ENCODE assay signal across 19 cellular contexts in genomic region chr3:29067014-29067413, GRCh38.
DNase-seq lines count a peak whose midpoint lies in the region; ATAC-seq, FAIRE-seq and TF ChIP-seq lines count a peak whose summit lies in the region.
"Had no signal": no experiment of that assay in that cellular context is flagged by ENCODE, and none has a peak within 500 bp of the region (broad histone marks: within the 10 kb centered on the region; RNA-seq: fewer than 3 reads in every experiment).

No MANE protein-coding gene starts in this region.

- no peak overlapping the region for H3K18ac ChIP-seq in IMR-90 (ENCODE audit: low read depth, low read length)

- no peak for TF ChIP-seq POLR2A in IMR-90 (IDR thresholded peaks at IDR 0.05; ENCODE audit: low read depth, low read length)
- TF ChIP-seq POLR2A in testis (IDR thresholded peaks at IDR 0.05): no peak

- no peak for ATAC-seq in IMR-90 (ENCODE audit: low read depth)

- no peaks in the 10 kb centered on the region for H3K79me1 ChIP-seq in IMR-90 (ENCODE audit: low read depth in 1 of 2, low read length in 2 of 2)

- H3K4me1 ChIP-seq in IMR-90 (ENCODE audit: control insufficient read depth, insufficient read depth, low read length) (0 out of 2 replicates have a peak, but pooled peaks cover 4% of the 10 kb centered on the region), mammary epithelial cell (ENCODE audit: insufficient read depth, low read length) (peaks cover 11% of the 10 kb centered on the region), keratinocyte (ENCODE audit: control insufficient read depth, extremely low read depth, insufficient read depth, low read length) (peaks cover 16% of the 10 kb centered on the region), testis (no peaks in the 10 kb centered on the region), A673 (ENCODE audit: insufficient read depth, low read length, poor library complexity, severe bottlenecking) (peaks cover 24% of the 10 kb centered on the region)

- H3K4me2 ChIP-seq in IMR-90 (ENCODE audit: low read depth, low read length) (no peak overlapping the region), mammary epithelial cell (ENCODE audit: insufficient read depth, low read depth, low read length) (no peak overlapping the region), keratinocyte (ENCODE audit: control insufficient read depth, extremely low read depth, insufficient read depth, low read depth, low read length) (no peak overlapping the region)

- H4K91ac ChIP-seq in IMR-90 (ENCODE audit: insufficient read depth, low read depth, low read length): no peak overlapping the region

- H3K14ac ChIP-seq in IMR-90 (replicated peaks; ENCODE audit: low read depth, low read length): no peak overlapping the region

- H3K9ac ChIP-seq in IMR-90 (ENCODE audit: low read depth, low read length) (no peak overlapping the region), mammary epithelial cell (ENCODE audit: insufficient read depth, low read length) (no peak overlapping the region), keratinocyte (ENCODE audit: control insufficient read depth, extremely low read depth, insufficient read depth, low read length) (no peak overlapping the region)

- no peaks in the 10 kb centered on the region for H3K36me3 ChIP-seq in IMR-90 (ENCODE audit: control insufficient read depth, insufficient read depth, low read length)
- H3K36me3 ChIP-seq in mammary epithelial cell (ENCODE audit: insufficient read depth, low read length): no peaks in the 10 kb centered on the region
- H3K36me3 ChIP-seq in keratinocyte (ENCODE audit: control insufficient read depth in 2 of 2, extremely low read depth in 1 of 2, insufficient read depth in 2 of 2, low read length in 2 of 2): no peaks in the 10 kb centered on the region
- H3K36me3 ChIP-seq in testis (ENCODE audit: low read depth, missing control alignments): no peaks in the 10 kb centered on the region
- H3K36me3 ChIP-seq in A673 (ENCODE audit: insufficient read depth, low read length, poor library complexity, severe bottlenecking): no peaks in the 10 kb centered on the region
- H3K36me3 ChIP-seq: cardiac muscle cell, SJSA1, thoracic aorta had no signal

- H4K5ac ChIP-seq in IMR-90 (ENCODE audit: low read depth, low read length): no peak overlapping the region

- H2AFZ ChIP-seq in IMR-90 (replicated peaks; ENCODE audit: low read length, poor library complexity): no peak overlapping the region
- H2AFZ ChIP-seq in mammary epithelial cell (ENCODE audit: low read depth, low read length): no peak overlapping the region
- H2AFZ ChIP-seq in keratinocyte (ENCODE audit: control insufficient read depth, low read length): no peak overlapping the region

- no peak overlapping the region for H3K4ac ChIP-seq in IMR-90 (ENCODE audit: low read depth, low read length)

- H3K27me3 ChIP-seq in IMR-90 (ENCODE audit: control insufficient read depth, insufficient read depth, low read length): no peaks in the 10 kb centered on the region
- no peaks in the 10 kb centered on the region for H3K27me3 ChIP-seq in mammary epithelial cell (ENCODE audit: insufficient read depth, low read length)
- no peaks in the 10 kb centered on the region for H3K27me3 ChIP-seq in keratinocyte (ENCODE audit: control insufficient read depth, extremely low read depth, insufficient read depth, low read length)
- no peaks in the 10 kb centered on the region for H3K27me3 ChIP-seq in testis
- H3K27me3 ChIP-seq in A673 (replicated peaks; ENCODE audit: insufficient read depth, low read depth, low read length, poor library complexity): no peaks in the 10 kb centered on the region
- H3K27me3 ChIP-seq: cardiac muscle cell, dorsolateral prefrontal cortex, SJSA1 had no signal

- no peak overlapping the region for H2AK9ac ChIP-seq in IMR-90 (replicated peaks; ENCODE audit: low read depth, low read length, poor library complexity)

- POLR2A ChIA-PET in IMR-90 (lab: Charles Lee; ENCODE audit: unreplicated experiment): interaction anchor here (0.5 kb wide), 1 partner anchor 74 kb away, joined by 3 read pairs; no protein-coding TSS in a partner anchor
- POLR2A ChIA-PET in A673 (lab: Charles Lee; ENCODE audit: low non-redundant PET): no interaction called here

- H3K27ac ChIP-seq in IMR-90 (ENCODE audit: insufficient read depth, low read length): no peak overlapping the region
- peak overlapping the region; percentile 78 for H3K27ac ChIP-seq in mammary epithelial cell (ENCODE audit: insufficient read depth, low read depth, low read length)
- H3K27ac ChIP-seq in keratinocyte (ENCODE audit: control insufficient read depth, insufficient read depth, low read length): peak overlapping the region; percentile 48
- H3K27ac ChIP-seq in testis: no peak overlapping the region
- no peak overlapping the region for H3K27ac ChIP-seq in A673 (ENCODE audit: low read depth, low read length, poor library complexity, severe bottlenecking)
- H3K27ac ChIP-seq: cardiac muscle cell, dorsolateral prefrontal cortex, SJSA1 had no signal

- TF ChIP-seq CTCF in IMR-90 (conservative IDR thresholded peaks at IDR 0.05; ENCODE audit: low read depth, low read length): no peak
- no peak for TF ChIP-seq CTCF in mammary epithelial cell (conservative IDR thresholded peaks at IDR 0.05 in 1 of 2, IDR thresholded peaks at IDR 0.05 in 1 of 2; ENCODE audit: extremely low read depth in 1 of 2, insufficient read depth in 1 of 2, low read depth in 1 of 2, low read length in 2 of 2)
- no peak for TF ChIP-seq CTCF in keratinocyte (optimal IDR thresholded peaks at IDR 0.05 in 1 of 3, IDR thresholded peaks at IDR 0.05 in 1 of 3, conservative IDR thresholded peaks at IDR 0.05 in 1 of 3; ENCODE audit: extremely low read depth in 1 of 3, insufficient read depth in 2 of 3, low read length in 3 of 3)
- no peak for TF ChIP-seq CTCF in testis (IDR thresholded peaks at IDR 0.05)
- no peak for TF ChIP-seq CTCF in A673 (conservative IDR thresholded peaks at IDR 0.05; ENCODE audit: low read depth, low read length)

- no peak overlapping the region; the same call in 1 of the 2 replicates for H2BK120ac ChIP-seq in IMR-90 (ENCODE audit: low read depth, low read length)

- peak overlapping the region; percentile 28 for H2BK5ac ChIP-seq in IMR-90 (ENCODE audit: low read depth, low read length, poor library complexity, severe bottlenecking)

- DNase-seq in AG08396 (ENCODE audit: low spot score) (peak; percentile 4), IMR-90 (peak; percentile 57), mammary epithelial cell (peak; percentile 71), keratinocyte (ENCODE audit: low read depth, low spot score) (peak; percentile 35), testis (no peak), T-helper 9 cell (no peak), A673 (ENCODE audit: low spot score) (no peak), NCI-H2227 (lab: John Stamatoyannopoulos, UW; ENCODE audit: unreplicated experiment) (no peak)
- DNase-seq: activated naive CD8-positive, alpha-beta T cell treated with anti-CD3 and anti-CD28 coated beads, Interleukin-2, amount 10 ng/mL, durations not matched to agents 7 days and 5 days; AML-193; dorsolateral prefrontal cortex; GOT3; head of caudate nucleus; NCI-H1436; NCI-H2171 treated with DMSO at 0.1 percent for 48 hours; stimulated activated CD4-positive, alpha-beta T cell treated with anti-CD3 and anti-CD28 coated beads, Interleukin-12 subunit alpha, Interleukin-12 subunit beta, amount 100 ng/mL, for 4 hours had no signal

- no peak overlapping the region for H4K8ac ChIP-seq in IMR-90 (ENCODE audit: low read depth in 2 of 2, low read length in 2 of 2)

- H3K4me3 ChIP-seq in IMR-90 (ENCODE audit: insufficient read depth, low read depth, low read length) (no peak overlapping the region), mammary epithelial cell (replicated peaks in 1 of 3; ENCODE audit: insufficient read depth in 1 of 3, low read depth in 2 of 3, low read length in 3 of 3) (no peak overlapping the region), keratinocyte (ENCODE audit: control insufficient read depth in 2 of 3, extremely low read depth in 1 of 3, insufficient read depth in 2 of 3, low read depth in 1 of 3, low read length in 3 of 3) (no peak overlapping the region), testis (no peak overlapping the region), A673 (ENCODE audit: low read depth, low read length, poor library complexity, severe bottlenecking) (no peak overlapping the region)
- H3K4me3 ChIP-seq: cardiac muscle cell, dorsolateral prefrontal cortex, SJSA1, thoracic aorta had no signal

- no peaks in the 10 kb centered on the region for H3K79me2 ChIP-seq in mammary epithelial cell (ENCODE audit: insufficient read depth, low read length)
- no peaks in the 10 kb centered on the region for H3K79me2 ChIP-seq in keratinocyte (ENCODE audit: control insufficient read depth, insufficient read depth, low read length)

- no peak overlapping the region for H3K23ac ChIP-seq in IMR-90 (ENCODE audit: low read depth, low read length)

- CTCF ChIA-PET in IMR-90 (lab: Yijun Ruan, JAX) (interaction anchor here (1.3 kb wide), 1 partner anchor 150 kb away, joined by 3 read pairs; no protein-coding TSS in a partner anchor), mammary epithelial cell (lab: Charles Lee; ENCODE audit: low non-redundant PET) (no interaction called here), A673 (lab: Charles Lee) (no interaction called here)

- no TSS peak for BruUV-seq in IMR-90 (replicated peaks; lab: Mats Ljungman, UMichigan)
- BruUV-seq in mammary epithelial cell (replicated peaks; lab: Mats Ljungman, UMichigan): no TSS peak
- BruUV-seq in A673 (replicated peaks; lab: Mats Ljungman, UMichigan): no TSS peak

- no peak overlapping the region for H3K56ac ChIP-seq in IMR-90 (ENCODE audit: extremely low read depth, insufficient read depth, low read length)

- H4K20me1 ChIP-seq in IMR-90 (ENCODE audit: insufficient read depth, low read length) (no peaks in the 10 kb centered on the region), mammary epithelial cell (ENCODE audit: insufficient read depth, low read length) (no peaks in the 10 kb centered on the region), keratinocyte (ENCODE audit: control insufficient read depth, extremely low read depth, insufficient read depth, low read length) (no peaks in the 10 kb centered on the region)

- no peak overlapping the region for H2BK15ac ChIP-seq in IMR-90 (ENCODE audit: low read depth, low read length)

- no peak overlapping the region for H2BK20ac ChIP-seq in IMR-90 (ENCODE audit: low read depth, low read length)

- peak; percentile 71 for FAIRE-seq in keratinocyte (lab: Jason Lieb, UNC)

- TF ChIP-seq RAD21 in IMR-90 (IDR thresholded peaks at IDR 0.05; ENCODE audit: low read length): no peak

- no peak overlapping the region for H2AK5ac ChIP-seq in IMR-90 (ENCODE audit: low read depth, low read length)

- no peaks in the 10 kb centered on the region for H3K9me3 ChIP-seq in IMR-90 (ENCODE audit: control insufficient read depth, insufficient read depth, low read length)
- no peaks in the 10 kb centered on the region for H3K9me3 ChIP-seq in mammary epithelial cell (replicated peaks; ENCODE audit: insufficient read depth, low read length)
- H3K9me3 ChIP-seq in keratinocyte (ENCODE audit: control insufficient read depth, low read depth, low read length): no peaks in the 10 kb centered on the region
- no peaks in the 10 kb centered on the region for H3K9me3 ChIP-seq in testis
- H3K9me3 ChIP-seq in A673 (ENCODE audit: low read depth, low read length, poor library complexity, severe bottlenecking): no peaks in the 10 kb centered on the region
- H3K9me3 ChIP-seq: SJSA1, thoracic aorta had no signal

- H3K9me1 ChIP-seq in IMR-90 (ENCODE audit: insufficient read depth, low read length) (no peaks in the 10 kb centered on the region), keratinocyte (ENCODE audit: control insufficient read depth, extremely low read depth, insufficient read depth, low read length) (no peaks in the 10 kb centered on the region)

- dilution Hi-C loops in IMR-90 (cut with HindIII; ENCODE audit: low sequenced_read_pairs, unreplicated experiment) (no loop called here), mammary epithelial cell (cut with HindIII; ENCODE audit: low sequenced_read_pairs) (no loop called here), keratinocyte (cut with MboI; ENCODE audit: extremely low pct_ligation_motif_present, low sequenced_read_pairs) (no loop called here)

- WGBS in IMR-90 (ENCODE audit: extremely low coverage in 2 of 2, insufficient read length in 1 of 2), 2 experiments: no CpG with 5 or more reads among the region's 4 CpGs
- WGBS in mammary epithelial cell (ENCODE audit: low coverage, missing lambda C conversion rate): 61% methylated on average over 4 of the region's 4 CpGs
- WGBS in testis, 2 donors: 94% methylated on average over 4 of the region's 4 CpGs

- intact Hi-C loops in IMR-90 (cut with micrococcal nuclease): loop anchor here (10.0 kb wide), 1 partner anchor 168 kb away; no protein-coding TSS in a partner anchor
- intact Hi-C loops in mammary epithelial cell (cut with micrococcal nuclease): loop anchor here (5.0 kb wide), 1 partner anchor 695 kb away; no protein-coding TSS in a partner anchor
- intact Hi-C loops in testis (cut with DNase I; ENCODE audit: low total_unique reads): no loop called here
- intact Hi-C loops in A673 (cut with micrococcal nuclease; ENCODE audit: unreplicated experiment): no loop called here

- in situ Hi-C loops in IMR-90 (cut with MboI; ENCODE audit: low sequenced_read_pairs) (no loop called here), mammary epithelial cell (cut with MboI; ENCODE audit: low sequenced_read_pairs in 2 of 2) (no loop called here)

Comparison
In these comparisons a context has a peak if more than half of its experiments do, and no peak if none do; other contexts are left out.
1. DNase-seq: peak in AG08396 (single experiment), IMR-90 (single experiment), mammary epithelial cell (single experiment) and keratinocyte (single experiment); none in testis (single experiment), T-helper 9 cell (single experiment), A673 (single experiment) and NCI-H2227 (single experiment).
2. H3K27ac ChIP-seq: peak in mammary epithelial cell (single experiment) and keratinocyte (single experiment); none in IMR-90 (single experiment), testis (0 of 2) and A673 (single experiment).
3. intact Hi-C loops: an anchor here in IMR-90 (10.0 kb wide) and mammary epithelial cell (5.0 kb wide); none called in testis and A673.